ENCODE assay signal across 8 cellular contexts in the genomic region with DNA sequence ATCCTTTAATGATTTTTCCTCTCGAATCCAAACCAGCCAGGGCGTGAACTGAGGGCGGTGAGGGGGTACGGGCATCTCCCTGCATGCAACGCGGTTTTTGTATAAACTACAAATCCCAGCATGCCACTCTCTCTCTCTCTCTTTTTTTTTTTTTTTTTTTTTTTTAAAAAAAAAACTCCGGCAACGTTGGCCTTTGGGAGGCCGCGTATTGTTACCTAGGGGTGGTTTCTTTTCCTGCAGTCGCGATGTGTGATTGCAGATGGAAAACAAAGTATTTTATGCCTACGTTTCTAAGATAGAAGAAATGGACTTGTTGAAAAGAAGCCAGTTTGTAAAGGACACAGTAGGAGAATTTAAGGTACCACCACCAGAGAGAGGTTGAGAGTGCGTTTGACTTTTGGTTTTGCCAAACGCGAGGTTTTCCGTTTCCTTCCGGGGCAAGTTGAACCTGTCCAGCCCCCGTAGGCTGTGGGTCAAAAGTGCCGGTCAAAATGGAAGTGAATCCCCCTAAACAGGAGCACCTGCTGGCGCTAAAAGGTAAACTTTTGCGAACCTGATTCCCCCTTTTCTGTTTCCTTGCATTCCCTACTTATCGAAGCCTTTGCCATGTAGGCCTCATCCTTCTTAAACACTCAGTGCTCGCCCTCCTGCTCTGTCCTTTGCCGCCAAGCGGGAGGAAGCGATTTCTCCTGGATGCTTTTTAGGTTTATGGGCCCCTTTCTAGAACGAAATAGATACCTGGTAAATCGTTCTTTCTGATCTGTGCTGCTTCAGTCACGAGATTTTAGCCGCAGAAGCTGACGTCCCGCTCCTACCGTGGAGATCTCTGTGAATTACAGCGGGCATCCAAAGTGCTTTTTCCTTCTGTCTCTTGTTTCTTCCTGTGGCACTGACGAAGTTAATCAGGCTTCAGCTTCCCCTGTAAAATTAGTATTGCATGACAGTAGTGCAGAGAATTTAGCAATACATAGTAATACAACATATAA. TPM values are rescaled to one million over a fixed set of nuclear protein-coding genes. Genes with fewer than 3 reads are reported as not detected.
DNase-seq lines count a peak whose midpoint lies in the region; ATAC-seq, FAIRE-seq and TF ChIP-seq lines count a peak whose summit lies in the region.

A gene with protein sequence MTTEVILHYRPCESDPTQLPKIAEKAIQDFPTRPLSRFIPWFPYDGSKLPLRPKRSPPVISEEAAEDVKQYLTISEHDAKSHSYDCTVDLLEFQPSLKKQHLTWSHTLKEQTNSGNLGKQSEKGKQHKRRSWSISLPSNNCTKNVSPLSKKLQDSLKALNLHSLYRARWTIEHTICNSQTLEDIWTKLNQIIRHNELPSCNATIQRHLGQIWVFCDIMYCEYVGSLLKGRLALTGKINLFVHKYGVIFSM (plus strand): TSS at position 458 of the 986 bp plus-strand sequence. CDS start 4,561 bp downstream, outside the sequence.
A gene with protein sequence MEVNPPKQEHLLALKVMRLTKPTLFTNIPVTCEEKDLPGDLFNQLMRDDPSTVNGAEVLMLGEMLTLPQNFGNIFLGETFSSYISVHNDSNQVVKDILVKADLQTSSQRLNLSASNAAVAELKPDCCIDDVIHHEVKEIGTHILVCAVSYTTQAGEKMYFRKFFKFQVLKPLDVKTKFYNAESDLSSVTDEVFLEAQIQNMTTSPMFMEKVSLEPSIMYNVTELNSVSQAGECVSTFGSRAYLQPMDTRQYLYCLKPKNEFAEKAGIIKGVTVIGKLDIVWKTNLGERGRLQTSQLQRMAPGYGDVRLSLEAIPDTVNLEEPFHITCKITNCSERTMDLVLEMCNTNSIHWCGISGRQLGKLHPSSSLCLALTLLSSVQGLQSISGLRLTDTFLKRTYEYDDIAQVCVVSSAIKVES (plus strand): TSS at position 458 of the 986 bp plus-strand sequence. CDS start 34 bp downstream, at position 492.

- peak; percentile 89 to 95 for DNase-seq in NCI-H187 (lab: John Stamatoyannopoulos, UW)
- DNase-seq in T-helper 2 cell, result peak; percentile 61 to 94 (median 79)
- peak; percentile 88 for DNase-seq in astrocyte of the hippocampus (ENCODE audit: low read depth, low spot score)
- peak; percentile 89 to 97 for DNase-seq in hippocampal formation (lab: John Stamatoyannopoulos, UW)
- peak; percentile 88 for DNase-seq in renal cortical epithelial cell (ENCODE audit: low read depth)
- DNase-seq in D721Med (ENCODE audit: insufficient read length, low spot score), result no peak

- FAIRE-seq in D721Med (lab: Jason Lieb, UNC), result no peak

- TF ChIP-seq CTCF in D721Med (IDR thresholded peaks at IDR 0.05; ENCODE audit: insufficient read depth, missing control alignments), result no peak

- ATAC-seq in GM18499 (IDR thresholded peaks at IDR 0.05; ENCODE audit: insufficient read depth, unreplicated experiment) (peak; percentile 64), HG02943 (IDR thresholded peaks at IDR 0.05; ENCODE audit: low read depth, unreplicated experiment) (peak; percentile 82)

RNA-seq across cellular contexts. Expression of the first gene that starts in this region (rescaled TPM):
- total RNA-seq in renal cortical epithelial cell, result 5.4 and 6.1 TPM in 2 replicates

RNA-seq across cellular contexts. Expression of the second gene that starts in this region (rescaled TPM):
- total RNA-seq in renal cortical epithelial cell, result 29.3 and 38.2 TPM in 2 replicates
